In genomic region chr4:133720001-133720400, GRCh38 we compare ENCODE assay signal across 27 cellular contexts.
"Had no signal": no experiment of that assay in that cellular context is flagged by ENCODE, and none has a peak within 500 bp of the region (broad histone marks: within the 10 kb centered on the region; RNA-seq: fewer than 3 reads in every experiment).

No MANE protein-coding gene starts in this region.

- H3K4me1 ChIP-seq: colonic mucosa had no signal

- H3K9me3 ChIP-seq: colonic mucosa had no signal

- DNase-seq: activated B cell treated with CpG ODN at 0.5 μM for 24 hours; activated CD4-positive, alpha-beta T cell treated with anti-CD3 and anti-CD28 coated beads for 1 hour; activated CD4-positive, alpha-beta T cell treated with anti-CD3 and anti-CD28 coated beads, Interleukin-2, amount 10 ng/mL, durations not matched to agents 24 days and 14 days; activated CD4-positive, alpha-beta T cell treated with anti-CD3 and anti-CD28 coated beads, Interleukin-2, amount 50 U/mL, for 48 hours; activated CD8-positive, alpha-beta memory T cell treated with anti-CD3 and anti-CD28 coated beads, Interleukin-2, amount 10 ng/mL, durations not matched to agents 7 days and 5 days; activated effector memory CD4-positive, alpha-beta T cell treated with Interleukin-2 at 50 U/mL for 16 hours; activated naive CD4-positive, alpha-beta T cell; activated naive CD8-positive, alpha-beta T cell treated with anti-CD3 and anti-CD28 coated beads, Interleukin-2, amount 50 U/mL, for 24 hours; activated T-cell treated with anti-CD3 and anti-CD28 coated beads, Interleukin-2, amount 50 U/mL, for 24 hours; brain microvascular endothelial cell; colonic mucosa; Karpas-422; NCI-H1048; NCI-H146; NCI-H1930; NCI-H2171 treated with DMSO at 0.1 percent for 48 hours; NCI-H345; NCI-H510A treated with DMSO at 0.1 percent for 48 hours; NCI-H69; PC-9; SHP77 treated with DMSO at 0.1 percent for 48 hours; T-cell; T-helper 2 cell; T1000 had no signal

- H3K4me2 ChIP-seq: PC-9 had no signal

- H3K27ac ChIP-seq: brain microvascular endothelial cell, cardiac muscle cell, colonic mucosa, PC-9 had no signal

- ATAC-seq: activated CD8-positive, alpha-beta memory T cell treated with anti-CD3 and anti-CD28 coated beads, Interleukin-2, amount 10 ng/mL, durations not matched to agents 7 days and 5 days; activated naive CD4-positive, alpha-beta T cell treated with anti-CD3 and anti-CD28 coated beads, Interleukin-2, amount 50 U/mL, for 72 hours; activated naive CD8-positive, alpha-beta T cell treated with anti-CD3 and anti-CD28 coated beads, Interleukin-2, amount 50 U/mL, for 24 hours; T-cell had no signal

- H2AFZ ChIP-seq: PC-9 had no signal

- H3K27me3 ChIP-seq: brain microvascular endothelial cell, cardiac muscle cell, colonic mucosa had no signal

- H3K4me3 ChIP-seq: cardiac muscle cell, colonic mucosa, PC-9 had no signal

- FAIRE-seq: TTC549 had no signal

- H3K36me3 ChIP-seq: brain microvascular endothelial cell, cardiac muscle cell, colonic mucosa had no signal
